Comparison of ENCODE assay signal across 27 cellular contexts in genomic region chrX:111409326-111409725, GRCh38. TPM values are rescaled to one million over a fixed set of nuclear protein-coding genes. Genes with fewer than 3 reads are reported as not detected.
"Had no signal": no experiment of that assay in that cellular context is flagged by ENCODE, and none has a peak within 500 bp of the region (broad histone marks: within the 10 kb centered on the region; RNA-seq: fewer than 3 reads in every experiment).

No MANE protein-coding gene starts in this region.

- H3K36me3 ChIP-seq: brain microvascular endothelial cell, cardiac muscle cell had no signal

- H3K4me1 Mint-ChIP-seq: activated naive CD4-positive, alpha-beta T cell treated with anti-CD3 and anti-CD28 coated beads, Interleukin-2, amount 50 U/mL, for 24 hours had no signal

- H3K4me3 ChIP-seq: cardiac muscle cell, K562 had no signal

- H3K9me3 Mint-ChIP-seq: activated naive CD4-positive, alpha-beta T cell treated with anti-CD3 and anti-CD28 coated beads, Interleukin-2, amount 50 U/mL, for 24 hours had no signal

- H3K4me3 Mint-ChIP-seq: activated CD8-positive, alpha-beta T cell treated with anti-CD3 and anti-CD28 coated beads, Interleukin-2, amount 10 ng/mL, durations not matched to agents 7 days and 5 days; activated naive CD4-positive, alpha-beta T cell treated with anti-CD3 and anti-CD28 coated beads, Interleukin-2, amount 50 U/mL, for 24 hours had no signal

- H3K36me3 Mint-ChIP-seq: activated naive CD4-positive, alpha-beta T cell treated with anti-CD3 and anti-CD28 coated beads, Interleukin-2, amount 50 U/mL, for 24 hours had no signal

- H3K9me3 ChIP-seq: SK-N-SH had no signal

- DNase-seq: activated CD4-positive, alpha-beta T cell treated with anti-CD3 and anti-CD28 coated beads for 4 hours; activated CD8-positive, alpha-beta memory T cell treated with anti-CD3 and anti-CD28 coated beads, Interleukin-2, amount 50 U/mL, for 48 hours; activated CD8-positive, alpha-beta T cell treated with anti-CD3 and anti-CD28 coated beads, Interleukin-2, amount 10 ng/mL, durations not matched to agents 7 days and 5 days; activated effector memory CD4-positive, alpha-beta T cell treated with Interleukin-2 at 50 U/mL for 16 hours; activated naive CD4-positive, alpha-beta T cell; activated T-cell treated with anti-CD3 and anti-CD28 coated beads, Interleukin-2, amount 50 U/mL, for 1 hour; aorta; brain microvascular endothelial cell; cerebellar nuclear complex; Karpas-422; NCI-H146; NCI-H187 treated with DMSO at 0.1 percent for 48 hours; NCI-H2081 treated with DMSO at 0.1 percent for 48 hours; NCI-H2171 treated with DMSO at 0.1 percent for 48 hours; NCI-H226; NCI-H526; NK-92 treated with Interleukin-12 subunit alpha and Interleukin-12 subunit beta, amount 100 ng/mL, for 24 hours; OCI-M1; RPMI8226; T-helper 1 cell had no signal

- H3K27me3 ChIP-seq: brain microvascular endothelial cell, cardiac muscle cell had no signal

- H3K27ac ChIP-seq: brain microvascular endothelial cell, cardiac muscle cell had no signal

- H3K27ac Mint-ChIP-seq: activated CD8-positive, alpha-beta T cell treated with anti-CD3 and anti-CD28 coated beads, Interleukin-2, amount 10 ng/mL, durations not matched to agents 7 days and 5 days; activated naive CD4-positive, alpha-beta T cell treated with anti-CD3 and anti-CD28 coated beads, Interleukin-2, amount 50 U/mL, for 24 hours had no signal

RNA-seq across cellular contexts. Expression of gene DCX, which starts 2.7 kb away (rescaled TPM):
- total RNA-seq: activated CD8-positive, alpha-beta T cell treated with anti-CD3 and anti-CD28 coated beads, Interleukin-2, amount 10 ng/mL, durations not matched to agents 7 days and 5 days; K562; NCI-H460; Right ventricle myocardium inferior; T-helper 2 cell treated with Interferon-gamma antibody and Interleukin-4, amounts not matched to agents 100 ng/mL and 5 ng/mL, for 36 hours had no signal
- polyA plus RNA-seq: aorta, K562 had no signal
